In genomic region chr4:7634611-7635010, GRCh38 we compare ENCODE assay signal across 15 cellular contexts.
"Had no signal": no experiment of that assay in that cellular context is flagged by ENCODE, and none has a peak within 500 bp of the region (broad histone marks: within the 10 kb centered on the region; RNA-seq: fewer than 3 reads in every experiment).

No MANE protein-coding gene starts in this region.

- H3K4me1 ChIP-seq: foreskin keratinocyte had no signal

- H3K36me3 ChIP-seq: left lung, thoracic aorta, upper lobe of left lung had no signal

- H3K36me3 Mint-ChIP-seq: activated naive CD8-positive, alpha-beta T cell; stimulated activated memory B cell treated with anti-CD40 and anti-IgM and Interleukin-4, amounts not matched to agents 10 μg/mL and 1 μg/mL and 100 μg/mL, for 72 hours had no signal

- H3K27ac ChIP-seq: dorsolateral prefrontal cortex, foreskin keratinocyte, thoracic aorta, upper lobe of left lung had no signal

- H3K27me3 ChIP-seq: dorsolateral prefrontal cortex had no signal

- H3K9me3 Mint-ChIP-seq: activated T-helper 1 cell treated with anti-CD3 and anti-CD28 coated beads, Interleukin-12 subunit alpha, Interleukin-12 subunit beta, Interleukin-2, Interleukin-4 antibody, amounts not matched to agents 30 ng/mL and 10 ng/mL and 1 ng/mL, durations not matched to agents 14 hours and 24 hours and 36 hours had no signal

- H3K4me1 Mint-ChIP-seq: stimulated activated memory B cell treated with anti-CD40 and anti-IgM and Interleukin-4, amounts not matched to agents 10 μg/mL and 1 μg/mL and 100 μg/mL, for 72 hours had no signal

- H3K4me3 Mint-ChIP-seq: activated naive CD8-positive, alpha-beta T cell; activated T-helper 1 cell treated with anti-CD3 and anti-CD28 coated beads, Interleukin-12 subunit alpha, Interleukin-12 subunit beta, Interleukin-2, Interleukin-4 antibody, amounts not matched to agents 30 ng/mL and 10 ng/mL and 1 ng/mL, durations not matched to agents 14 hours and 24 hours and 36 hours; stimulated activated memory B cell treated with anti-CD40 and anti-IgM and Interleukin-4, amounts not matched to agents 10 μg/mL and 1 μg/mL and 100 μg/mL, for 72 hours had no signal

- DNase-seq: activated CD4-positive, alpha-beta T cell treated with anti-CD3 and anti-CD28 coated beads, Interleukin-2, amount 50 U/mL, for 4 hours; activated gamma-delta T cell treated with Interleukin-2 at 50 U/mL for 16 hours; dorsolateral prefrontal cortex; foreskin keratinocyte; hippocampal formation; left lung; mammary epithelial cell; stimulated activated CD4-positive, alpha-beta T cell treated with anti-CD3 and anti-CD28 coated beads, Interleukin-4, amount 100 ng/mL, for 24 hours; T-helper 2 cell; upper lobe of left lung had no signal

- H3K9me3 ChIP-seq: left lung, thoracic aorta, upper lobe of left lung had no signal

- H3K27ac Mint-ChIP-seq: activated naive CD8-positive, alpha-beta T cell; activated T-helper 1 cell treated with anti-CD3 and anti-CD28 coated beads, Interleukin-12 subunit alpha, Interleukin-12 subunit beta, Interleukin-2, Interleukin-4 antibody, amounts not matched to agents 30 ng/mL and 10 ng/mL and 1 ng/mL, durations not matched to agents 14 hours and 24 hours and 36 hours; stimulated activated memory B cell treated with anti-CD40 and anti-IgM and Interleukin-4, amounts not matched to agents 10 μg/mL and 1 μg/mL and 100 μg/mL, for 72 hours had no signal

- ATAC-seq: foreskin keratinocyte; sciatic nerve; stimulated activated memory B cell treated with anti-CD40 and anti-IgM and Interleukin-4, amounts not matched to agents 10 μg/mL and 1 μg/mL and 100 μg/mL, for 72 hours had no signal

- H3K4me3 ChIP-seq: dorsolateral prefrontal cortex, left lung, thoracic aorta, upper lobe of left lung had no signal
